ENCODE assay signal across 13 cellular contexts in the genomic region with DNA sequence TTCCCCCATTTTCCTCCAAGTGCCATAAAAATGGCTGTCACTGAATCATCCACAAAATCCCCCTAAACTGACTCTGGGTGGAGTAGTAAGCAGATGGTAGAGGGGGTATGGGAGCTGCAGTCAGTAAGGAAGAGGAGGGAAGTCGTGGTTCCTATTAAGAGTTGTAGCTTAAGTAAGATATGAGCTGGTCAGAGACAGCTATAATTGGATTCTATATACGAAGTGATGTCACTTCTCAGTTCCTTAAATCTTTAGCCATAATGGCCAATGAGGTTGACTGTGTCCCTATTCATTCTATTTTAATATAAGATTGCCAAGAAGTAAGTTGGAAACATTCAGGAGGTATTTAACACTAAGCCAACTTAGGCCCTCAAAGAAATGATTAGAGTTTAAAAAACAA.
"Had no signal": no experiment of that assay in that cellular context is flagged by ENCODE, and none has a peak within 500 bp of the region (broad histone marks: within the 10 kb centered on the region; RNA-seq: fewer than 3 reads in every experiment).

No MANE protein-coding gene starts in this region.

- H3K4me1 Mint-ChIP-seq: activated T-helper 17 cell treated with anti-CD3 and anti-CD28 coated beads, Interleukin-2, amount 50 U/mL, for 72 hours; neural progenitor cell; stimulated activated naive CD8-positive, alpha-beta T cell treated with anti-CD3 and anti-CD28 coated beads, Interleukin-15, amount 100 ng/mL, for 72 hours had no signal

- ATAC-seq: activated T-helper 17 cell treated with anti-CD3 and anti-CD28 coated beads, Interleukin-2, amount 50 U/mL, for 72 hours; left cardiac atrium; stimulated activated naive CD8-positive, alpha-beta T cell treated with anti-CD3 and anti-CD28 coated beads, Interleukin-15, amount 100 ng/mL, for 72 hours had no signal

- DNase-seq: activated CD4-positive, alpha-beta T cell treated with anti-CD3 and anti-CD28 coated beads for 48 hours; activated naive CD4-positive, alpha-beta T cell treated with anti-CD3 and anti-CD28 coated beads for 36 hours; activated T-cell treated with anti-CD3 and anti-CD28 coated beads for 4 hours; adrenal gland; glutamatergic neuron; left cardiac atrium; midbrain; ovary; stimulated activated CD4-positive, alpha-beta T cell treated with anti-CD3 and anti-CD28 coated beads, Interleukin-4, amount 100 ng/mL, for 4 hours; stimulated activated naive CD8-positive, alpha-beta T cell treated with anti-CD3 and anti-CD28 coated beads, Interleukin-15, amount 100 ng/mL, for 72 hours; testis had no signal

- H3K27ac Mint-ChIP-seq: activated naive CD4-positive, alpha-beta T cell treated with anti-CD3 and anti-CD28 coated beads for 36 hours; activated T-helper 17 cell treated with anti-CD3 and anti-CD28 coated beads, Interleukin-2, amount 50 U/mL, for 72 hours; neural progenitor cell; stimulated activated naive CD8-positive, alpha-beta T cell treated with anti-CD3 and anti-CD28 coated beads, Interleukin-15, amount 100 ng/mL, for 72 hours had no signal

- H3K36me3 Mint-ChIP-seq: neural progenitor cell had no signal

- H3K9me3 Mint-ChIP-seq: activated naive CD4-positive, alpha-beta T cell treated with anti-CD3 and anti-CD28 coated beads for 36 hours; activated T-helper 17 cell treated with anti-CD3 and anti-CD28 coated beads, Interleukin-2, amount 50 U/mL, for 72 hours; neural progenitor cell; stimulated activated naive CD8-positive, alpha-beta T cell treated with anti-CD3 and anti-CD28 coated beads, Interleukin-15, amount 100 ng/mL, for 72 hours had no signal

- H3K4me3 Mint-ChIP-seq: activated naive CD4-positive, alpha-beta T cell treated with anti-CD3 and anti-CD28 coated beads for 36 hours; activated T-helper 17 cell treated with anti-CD3 and anti-CD28 coated beads, Interleukin-2, amount 50 U/mL, for 72 hours; neural progenitor cell; stimulated activated naive CD8-positive, alpha-beta T cell treated with anti-CD3 and anti-CD28 coated beads, Interleukin-15, amount 100 ng/mL, for 72 hours had no signal
